8 cellular contexts compared by ENCODE assay signal in genomic region chr10:43667317-43667731, GRCh38. TPM values are rescaled to one million over a fixed set of nuclear protein-coding genes. Genes with fewer than 3 reads are reported as not detected.
DNase-seq lines count a peak whose midpoint lies in the region; ATAC-seq and TF ChIP-seq lines count a peak whose summit lies in the region.

No MANE protein-coding gene starts in this region.

- H3K27ac ChIP-seq in brain microvascular endothelial cell, result no peak overlapping the region
- no peak overlapping the region for H3K27ac ChIP-seq in tibial nerve
- no peak overlapping the region for H3K27ac ChIP-seq in CD4-positive, alpha-beta T cell (ENCODE audit: low read depth, low read length)

- peaks cover 0 to 13% (median 4%) of the 10 kb centered on the region in 4 donors for H3K4me1 ChIP-seq in tibial nerve

- TF ChIP-seq POLR2A in tibial nerve (IDR thresholded peaks at IDR 0.05), result no peak

- TF ChIP-seq CTCF in brain microvascular endothelial cell (IDR thresholded peaks at IDR 0.05; ENCODE audit: low read depth, low read length, missing control alignments), result peak; percentile 73
- TF ChIP-seq CTCF in kidney epithelial cell (IDR thresholded peaks at IDR 0.05; ENCODE audit: insufficient read depth, low read length, poor library complexity, severe bottlenecking), result peak; percentile 51
- TF ChIP-seq CTCF in tibial nerve (IDR thresholded peaks at IDR 0.05), result peak; percentile 4 to 44 (median 15)
- TF ChIP-seq CTCF in CD4-positive, alpha-beta T cell (IDR thresholded peaks at IDR 0.05), result no peak

- in situ Hi-C loops in brain microvascular endothelial cell (cut with HindIII; ENCODE audit: low pct_ligation_motif_present, low sequenced_read_pairs), result loop anchor here (25.0 kb wide), 1 partner anchor 1195 kb away; no protein-coding TSS in a partner anchor

- CTCF ChIA-PET in activated CD4-positive, alpha-beta T cell treated with anti-CD3 and anti-CD28 coated beads for 36 hours (lab: Charles Lee), result interaction anchor here (0.7 kb wide), 1 partner anchor 19 kb away, joined by 3 read pairs; no protein-coding TSS in a partner anchor
- CTCF ChIA-PET in CD4-positive, alpha-beta T cell (lab: Charles Lee), result no interaction called here

- no peaks in the 10 kb centered on the region for H3K9me3 Mint-ChIP-seq in activated CD4-positive, alpha-beta T cell treated with anti-CD3 and anti-CD28 coated beads for 36 hours (ENCODE audit: low read depth)
- H3K9me3 Mint-ChIP-seq in activated CD4-positive, alpha-beta T cell treated with anti-CD3 and anti-CD28 coated beads, Interleukin-2, amount 10 ng/mL, durations not matched to agents 24 days and 14 days, result no peaks in the 10 kb centered on the region
- no peaks in the 10 kb centered on the region for H3K9me3 Mint-ChIP-seq in CD4-positive, alpha-beta T cell

- H3K27me3 ChIP-seq in brain microvascular endothelial cell (replicated peaks), result no peaks in the 10 kb centered on the region
- H3K27me3 ChIP-seq in kidney epithelial cell (ENCODE audit: control insufficient read depth, insufficient read depth, low read length), result peaks cover 6% of the 10 kb centered on the region
- peaks cover 0 to 18% of the 10 kb centered on the region in 2 donors for H3K27me3 ChIP-seq in tibial nerve
- peaks cover 41% of the 10 kb centered on the region for H3K27me3 ChIP-seq in CD4-positive, alpha-beta T cell (ENCODE audit: control insufficient read depth, insufficient read depth, low read length)

- H3K27me3 Mint-ChIP-seq in activated CD4-positive, alpha-beta T cell treated with anti-CD3 and anti-CD28 coated beads for 36 hours, result peaks cover 36% of the 10 kb centered on the region
- H3K27me3 Mint-ChIP-seq in activated CD4-positive, alpha-beta T cell treated with anti-CD3 and anti-CD28 coated beads, Interleukin-2, amount 10 ng/mL, durations not matched to agents 24 days and 14 days, result peaks cover 34% of the 10 kb centered on the region
- peaks cover 40% of the 10 kb centered on the region for H3K27me3 Mint-ChIP-seq in CD4-positive, alpha-beta T cell

- TF ChIP-seq EP300 in tibial nerve (IDR thresholded peaks at IDR 0.05), result no peak

- peak; percentile 29 for DNase-seq in activated CD4-positive, alpha-beta T cell treated with anti-CD3 and anti-CD28 coated beads for 36 hours
- DNase-seq in activated CD4-positive, alpha-beta T cell treated with anti-CD3 and anti-CD28 coated beads, Interleukin-2, amount 10 ng/mL, durations not matched to agents 24 days and 14 days, result no peak
- DNase-seq in brain microvascular endothelial cell (no peak), kidney epithelial cell (ENCODE audit: low read depth) (no peak), tibial nerve (ENCODE audit: low spot score in 2 of 2) (no peak), OCI-M1 (lab: John Stamatoyannopoulos, UW) (no peak)
- DNase-seq in stimulated activated CD4-positive, alpha-beta T cell treated with anti-CD3 and anti-CD28 coated beads, Interleukin-1b, Interleukin-23, amount 100 ng/mL, for 48 hours, result no peak
- no peak for DNase-seq in CD4-positive, alpha-beta T cell

- H3K36me3 ChIP-seq in brain microvascular endothelial cell (replicated peaks) (no peaks in the 10 kb centered on the region), kidney epithelial cell (ENCODE audit: control insufficient read depth, insufficient read depth, low read length) (no peaks in the 10 kb centered on the region), tibial nerve (no peaks in the 10 kb centered on the region)

- POLR2A ChIA-PET in activated CD4-positive, alpha-beta T cell treated with anti-CD3 and anti-CD28 coated beads for 36 hours (lab: Charles Lee), result interaction anchor here (0.6 kb wide), 1 partner anchor 90 kb away, joined by 3 read pairs; no protein-coding TSS in a partner anchor
- POLR2A ChIA-PET in CD4-positive, alpha-beta T cell (lab: Charles Lee), result no interaction called here

- H3K4me1 Mint-ChIP-seq in activated CD4-positive, alpha-beta T cell treated with anti-CD3 and anti-CD28 coated beads for 36 hours, result peaks cover 6% of the 10 kb centered on the region
- H3K4me1 Mint-ChIP-seq in activated CD4-positive, alpha-beta T cell treated with anti-CD3 and anti-CD28 coated beads, Interleukin-2, amount 10 ng/mL, durations not matched to agents 24 days and 14 days, result no peaks in the 10 kb centered on the region
- H3K4me1 Mint-ChIP-seq in CD4-positive, alpha-beta T cell (ENCODE audit: low read depth), result no peaks in the 10 kb centered on the region

- intact Hi-C loops in activated CD4-positive, alpha-beta T cell treated with anti-CD3 and anti-CD28 coated beads for 36 hours (cut with DNase I, micrococcal nuclease), result no loop called here
- intact Hi-C loops in activated CD4-positive, alpha-beta T cell treated with anti-CD3 and anti-CD28 coated beads, Interleukin-2, amount 10 ng/mL, durations not matched to agents 24 days and 14 days (cut with micrococcal nuclease), result no loop called here
- intact Hi-C loops in CD4-positive, alpha-beta T cell (cut with DNase I, micrococcal nuclease), result no loop called here

- H3K27ac Mint-ChIP-seq in activated CD4-positive, alpha-beta T cell treated with anti-CD3 and anti-CD28 coated beads for 36 hours, result no peak overlapping the region
- no peak overlapping the region for H3K27ac Mint-ChIP-seq in activated CD4-positive, alpha-beta T cell treated with anti-CD3 and anti-CD28 coated beads, Interleukin-2, amount 10 ng/mL, durations not matched to agents 24 days and 14 days
- H3K27ac Mint-ChIP-seq in CD4-positive, alpha-beta T cell, result no peak overlapping the region

- no peak overlapping the region for H3K4me3 Mint-ChIP-seq in activated CD4-positive, alpha-beta T cell treated with anti-CD3 and anti-CD28 coated beads for 36 hours
- no peak overlapping the region for H3K4me3 Mint-ChIP-seq in activated CD4-positive, alpha-beta T cell treated with anti-CD3 and anti-CD28 coated beads, Interleukin-2, amount 10 ng/mL, durations not matched to agents 24 days and 14 days
- H3K4me3 Mint-ChIP-seq in CD4-positive, alpha-beta T cell, result no peak overlapping the region

- WGBS in tibial nerve, 2 donors, result 5 to 12% methylated on average over 10 to 21 of the region's 35 CpGs

- peak overlapping the region; percentile 46 for H3K4me3 ChIP-seq in brain microvascular endothelial cell (ENCODE audit: low read depth, low read length)
- peak overlapping the region; percentile 3 for H3K4me3 ChIP-seq in kidney epithelial cell (ENCODE audit: low read depth, low read length)
- peak overlapping the region; percentile 15 to 38 (median 16) for H3K4me3 ChIP-seq in tibial nerve

- peak; percentile 36 for ATAC-seq in activated CD4-positive, alpha-beta T cell treated with anti-CD3 and anti-CD28 coated beads for 36 hours
- no peak for ATAC-seq in CD4-positive, alpha-beta T cell (ENCODE audit: poor library complexity)

- no peaks in the 10 kb centered on the region for H3K9me3 ChIP-seq in tibial nerve
- H3K9me3 ChIP-seq in CD4-positive, alpha-beta T cell (ENCODE audit: control insufficient read depth, low read length), result no peaks in the 10 kb centered on the region

- H3K36me3 Mint-ChIP-seq in activated CD4-positive, alpha-beta T cell treated with anti-CD3 and anti-CD28 coated beads for 36 hours (ENCODE audit: low read depth), result no peaks in the 10 kb centered on the region
- no peaks in the 10 kb centered on the region for H3K36me3 Mint-ChIP-seq in activated CD4-positive, alpha-beta T cell treated with anti-CD3 and anti-CD28 coated beads, Interleukin-2, amount 10 ng/mL, durations not matched to agents 24 days and 14 days (ENCODE audit: low read depth)
- no peaks in the 10 kb centered on the region for H3K36me3 Mint-ChIP-seq in CD4-positive, alpha-beta T cell (ENCODE audit: low read depth)

RNA-seq across cellular contexts. Expression of gene ZNF32, which starts 18.6 kb away (rescaled TPM):
- total RNA-seq in activated CD4-positive, alpha-beta T cell treated with anti-CD3 and anti-CD28 coated beads for 36 hours, result 10 to 100 TPM; 14.1 to 15.2 TPM
- total RNA-seq in activated CD4-positive, alpha-beta T cell treated with anti-CD3 and anti-CD28 coated beads, Interleukin-2, amount 10 ng/mL, durations not matched to agents 24 days and 14 days, result 14.9 and 15.2 TPM in 2 replicates
- total RNA-seq in kidney epithelial cell (40.3 and 52.1 TPM in 2 replicates), tibial nerve (10 to 100 TPM; 33.6 to 66.1 (median 52.5) TPM)
- total RNA-seq in CD4-positive, alpha-beta T cell, result 10 to 100 TPM; 18.7 to 19.5 TPM
